ENCODE assay signal across 22 cellular contexts in the genomic region with DNA sequence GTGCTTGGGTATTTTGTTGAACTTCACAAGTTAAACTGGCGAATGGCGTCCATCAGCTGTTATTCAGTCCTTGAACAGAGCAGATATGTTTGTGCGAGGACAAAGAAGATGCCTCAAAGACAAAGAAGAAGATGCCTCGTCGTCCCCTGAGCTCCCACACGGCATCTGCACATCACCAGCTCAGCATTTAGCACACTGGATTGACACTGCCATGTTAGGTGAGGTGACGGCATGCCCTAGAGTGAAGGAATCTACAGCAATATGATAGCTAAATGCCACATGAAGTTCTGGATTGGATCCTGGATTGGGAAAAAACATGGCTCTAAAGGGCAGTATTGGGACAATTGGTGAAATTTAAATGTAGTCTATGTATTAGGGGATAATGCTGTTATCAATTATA. TPM values are rescaled to one million over a fixed set of nuclear protein-coding genes. Genes with fewer than 3 reads are reported as not detected.
"Had no signal": no experiment of that assay in that cellular context is flagged by ENCODE, and none has a peak within 500 bp of the region (broad histone marks: within the 10 kb centered on the region; RNA-seq: fewer than 3 reads in every experiment).

No MANE protein-coding gene starts in this region.

- H3K27ac ChIP-seq: coronary artery, dorsolateral prefrontal cortex, esophagus muscularis mucosa, foreskin keratinocyte, gastroesophageal sphincter, hepatocyte, lower lobe of right lung had no signal

- DNase-seq: dermis blood vessel endothelial cell; dorsolateral prefrontal cortex; effector CD4-positive, alpha-beta T cell; effector memory CD4-positive, alpha-beta T cell; foreskin keratinocyte; heart left ventricle; hypothalamus; immature natural killer cell; islet precursor cell; kidney; kidney glomerular epithelial cell; left colon; left ventricle myocardium inferior; lower lobe of right lung; mesendoderm; midbrain; naive thymus-derived CD4-positive, alpha-beta T cell had no signal

- H2AFZ ChIP-seq: hepatocyte had no signal

- H3K4me3 ChIP-seq: coronary artery, dorsolateral prefrontal cortex, esophagus muscularis mucosa, gastroesophageal sphincter, heart left ventricle, hepatocyte, left ventricle myocardium inferior, lower lobe of right lung had no signal

- H3K4me1 ChIP-seq: foreskin keratinocyte, lower lobe of right lung had no signal

- H3K27me3 ChIP-seq: dorsolateral prefrontal cortex, esophagus muscularis mucosa, foreskin keratinocyte, gastroesophageal sphincter, heart left ventricle, hepatocyte had no signal

- H3K4me2 ChIP-seq: hepatocyte had no signal

- H3K9me3 ChIP-seq: esophagus muscularis mucosa, gastroesophageal sphincter, lower lobe of right lung had no signal

- ATAC-seq: foreskin keratinocyte; gastroesophageal sphincter; left colon; left lobe of liver; lower lobe of right lung; naive thymus-derived CD4-positive, alpha-beta T cell had no signal

- H3K36me3 ChIP-seq: gastroesophageal sphincter, lower lobe of right lung had no signal

RNA-seq across cellular contexts. Expression of a gene that starts 15.4 kb away (rescaled TPM):
- polyA plus RNA-seq: immature natural killer cell; naive thymus-derived CD4-positive, alpha-beta T cell had no signal
